ENCODE assay signal across 1 cellular context in the genomic region with DNA sequence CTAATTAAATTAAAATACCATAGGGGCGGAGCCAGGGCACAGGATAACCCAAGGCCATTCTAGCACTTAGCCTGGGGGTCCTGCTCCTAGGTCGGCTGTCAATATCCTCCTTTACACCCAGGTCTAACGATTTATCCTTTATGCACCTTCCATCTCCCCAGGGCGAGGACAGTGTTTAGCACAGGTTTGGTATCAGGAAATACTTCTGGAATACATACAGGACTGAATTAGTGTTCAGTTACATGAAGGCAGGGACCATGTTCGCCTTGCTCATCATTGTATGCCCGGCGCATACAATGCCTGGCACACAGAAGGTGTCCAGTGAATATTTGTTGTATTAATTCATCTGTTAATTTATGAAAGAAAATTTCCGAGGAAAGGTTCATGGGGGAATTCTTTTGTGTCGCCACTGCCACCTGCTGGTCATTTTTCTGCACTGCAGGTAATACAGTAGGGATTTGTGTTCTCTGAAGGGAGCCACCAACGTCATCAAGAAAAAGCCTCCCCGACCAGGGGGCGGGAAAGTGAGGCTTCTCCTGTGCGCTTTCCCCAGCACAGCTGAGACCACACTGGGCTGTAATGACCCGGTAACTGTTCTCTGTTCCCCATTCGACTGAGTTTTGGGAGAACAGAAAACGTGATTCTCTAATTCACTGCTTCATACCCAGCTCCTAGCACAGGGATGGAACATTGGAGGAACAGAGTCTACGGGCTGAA.
TF ChIP-seq lines count a peak whose summit lies in the region.

No MANE protein-coding gene starts in this region.

TF ChIP-seq in HEK293, 187 proteins besides CTCF, POLR2A, EP300 and RAD21 (continued from another document):
- TF ChIP-seq, protein P1, sequence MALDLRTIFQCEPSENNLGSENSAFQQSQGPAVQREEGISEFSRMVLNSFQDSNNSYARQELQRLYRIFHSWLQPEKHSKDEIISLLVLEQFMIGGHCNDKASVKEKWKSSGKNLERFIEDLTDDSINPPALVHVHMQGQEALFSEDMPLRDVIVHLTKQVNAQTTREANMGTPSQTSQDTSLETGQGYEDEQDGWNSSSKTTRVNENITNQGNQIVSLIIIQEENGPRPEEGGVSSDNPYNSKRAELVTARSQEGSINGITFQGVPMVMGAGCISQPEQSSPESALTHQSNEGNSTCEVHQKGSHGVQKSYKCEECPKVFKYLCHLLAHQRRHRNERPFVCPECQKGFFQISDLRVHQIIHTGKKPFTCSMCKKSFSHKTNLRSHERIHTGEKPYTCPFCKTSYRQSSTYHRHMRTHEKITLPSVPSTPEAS (tag by site-specific recombination; IDR thresholded peaks at IDR 0.05), result no peak
- no peak for TF ChIP-seq ZNF423 (tag by site-specific recombination; IDR thresholded peaks at IDR 0.05)
- TF ChIP-seq, protein P2, sequence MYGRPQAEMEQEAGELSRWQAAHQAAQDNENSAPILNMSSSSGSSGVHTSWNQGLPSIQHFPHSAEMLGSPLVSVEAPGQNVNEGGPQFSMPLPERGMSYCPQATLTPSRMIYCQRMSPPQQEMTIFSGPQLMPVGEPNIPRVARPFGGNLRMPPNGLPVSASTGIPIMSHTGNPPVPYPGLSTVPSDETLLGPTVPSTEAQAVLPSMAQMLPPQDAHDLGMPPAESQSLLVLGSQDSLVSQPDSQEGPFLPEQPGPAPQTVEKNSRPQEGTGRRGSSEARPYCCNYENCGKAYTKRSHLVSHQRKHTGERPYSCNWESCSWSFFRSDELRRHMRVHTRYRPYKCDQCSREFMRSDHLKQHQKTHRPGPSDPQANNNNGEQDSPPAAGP (tag by site-specific recombination; IDR thresholded peaks at IDR 0.05), result no peak
- TF ChIP-seq ZNF664 (tag by site-specific recombination; IDR thresholded peaks at IDR 0.05), result no peak
- TF ChIP-seq, protein P3, sequence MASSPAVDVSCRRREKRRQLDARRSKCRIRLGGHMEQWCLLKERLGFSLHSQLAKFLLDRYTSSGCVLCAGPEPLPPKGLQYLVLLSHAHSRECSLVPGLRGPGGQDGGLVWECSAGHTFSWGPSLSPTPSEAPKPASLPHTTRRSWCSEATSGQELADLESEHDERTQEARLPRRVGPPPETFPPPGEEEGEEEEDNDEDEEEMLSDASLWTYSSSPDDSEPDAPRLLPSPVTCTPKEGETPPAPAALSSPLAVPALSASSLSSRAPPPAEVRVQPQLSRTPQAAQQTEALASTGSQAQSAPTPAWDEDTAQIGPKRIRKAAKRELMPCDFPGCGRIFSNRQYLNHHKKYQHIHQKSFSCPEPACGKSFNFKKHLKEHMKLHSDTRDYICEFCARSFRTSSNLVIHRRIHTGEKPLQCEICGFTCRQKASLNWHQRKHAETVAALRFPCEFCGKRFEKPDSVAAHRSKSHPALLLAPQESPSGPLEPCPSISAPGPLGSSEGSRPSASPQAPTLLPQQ (tag by site-specific recombination; IDR thresholded peaks at IDR 0.05), result no peak
- no peak for TF ChIP-seq ZNF544 (tag by site-specific recombination; IDR thresholded peaks at IDR 0.05)
- no peak for TF ChIP-seq SP2 (tag by site-specific recombination; IDR thresholded peaks at IDR 0.05)
- TF ChIP-seq ZNF426 (tag by site-specific recombination; IDR thresholded peaks at IDR 0.05), result no peak
- TF ChIP-seq ZNF37A (tag by site-specific recombination; IDR thresholded peaks at IDR 0.05), result no peak
- no peak for TF ChIP-seq ZNF670 (tag by site-specific recombination; IDR thresholded peaks at IDR 0.05; ENCODE audit: low read depth)
- no peak for TF ChIP-seq ZNF10 (tag by site-specific recombination; IDR thresholded peaks at IDR 0.05)
- TF ChIP-seq ZNF16 (tag by site-specific recombination; IDR thresholded peaks at IDR 0.05; ENCODE audit: low read depth), result no peak
- TF ChIP-seq ZNF621 (tag by site-specific recombination; IDR thresholded peaks at IDR 0.05), result no peak
- TF ChIP-seq, protein P4, sequence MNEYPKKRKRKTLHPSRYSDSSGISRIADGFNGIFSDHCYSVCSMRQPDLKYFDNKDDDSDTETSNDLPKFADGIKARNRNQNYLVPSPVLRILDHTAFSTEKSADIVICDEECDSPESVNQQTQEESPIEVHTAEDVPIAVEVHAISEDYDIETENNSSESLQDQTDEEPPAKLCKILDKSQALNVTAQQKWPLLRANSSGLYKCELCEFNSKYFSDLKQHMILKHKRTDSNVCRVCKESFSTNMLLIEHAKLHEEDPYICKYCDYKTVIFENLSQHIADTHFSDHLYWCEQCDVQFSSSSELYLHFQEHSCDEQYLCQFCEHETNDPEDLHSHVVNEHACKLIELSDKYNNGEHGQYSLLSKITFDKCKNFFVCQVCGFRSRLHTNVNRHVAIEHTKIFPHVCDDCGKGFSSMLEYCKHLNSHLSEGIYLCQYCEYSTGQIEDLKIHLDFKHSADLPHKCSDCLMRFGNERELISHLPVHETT (tag by site-specific recombination; IDR thresholded peaks at IDR 0.05), result no peak
- TF ChIP-seq ZNF654 (tag by site-specific recombination; IDR thresholded peaks at IDR 0.05; ENCODE audit: low read depth), result peak; percentile 86
- no peak for TF ChIP-seq ZNF133 (tag by site-specific recombination; IDR thresholded peaks at IDR 0.05)
- TF ChIP-seq ZNF48 (tag by site-specific recombination; IDR thresholded peaks at IDR 0.05), result no peak
- peak; percentile 80 for TF ChIP-seq TRIM28 (IDR thresholded peaks at IDR 0.05; ENCODE audit: borderline replicate concordance, low read length)
- no peak for TF ChIP-seq ZNF114 (tag by site-specific recombination; IDR thresholded peaks at IDR 0.05)
- TF ChIP-seq, protein P5, sequence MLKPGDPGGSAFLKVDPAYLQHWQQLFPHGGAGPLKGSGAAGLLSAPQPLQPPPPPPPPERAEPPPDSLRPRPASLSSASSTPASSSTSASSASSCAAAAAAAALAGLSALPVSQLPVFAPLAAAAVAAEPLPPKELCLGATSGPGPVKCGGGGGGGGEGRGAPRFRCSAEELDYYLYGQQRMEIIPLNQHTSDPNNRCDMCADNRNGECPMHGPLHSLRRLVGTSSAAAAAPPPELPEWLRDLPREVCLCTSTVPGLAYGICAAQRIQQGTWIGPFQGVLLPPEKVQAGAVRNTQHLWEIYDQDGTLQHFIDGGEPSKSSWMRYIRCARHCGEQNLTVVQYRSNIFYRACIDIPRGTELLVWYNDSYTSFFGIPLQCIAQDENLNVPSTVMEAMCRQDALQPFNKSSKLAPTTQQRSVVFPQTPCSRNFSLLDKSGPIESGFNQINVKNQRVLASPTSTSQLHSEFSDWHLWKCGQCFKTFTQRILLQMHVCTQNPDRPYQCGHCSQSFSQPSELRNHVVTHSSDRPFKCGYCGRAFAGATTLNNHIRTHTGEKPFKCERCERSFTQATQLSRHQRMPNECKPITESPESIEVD (tag by site-specific recombination; IDR thresholded peaks at IDR 0.05), result no peak
- TF ChIP-seq ZIC2 (tag by site-specific recombination; IDR thresholded peaks at IDR 0.05), result peak; percentile 34; the same call in 1 of the 2 replicates
- TF ChIP-seq, protein P6, sequence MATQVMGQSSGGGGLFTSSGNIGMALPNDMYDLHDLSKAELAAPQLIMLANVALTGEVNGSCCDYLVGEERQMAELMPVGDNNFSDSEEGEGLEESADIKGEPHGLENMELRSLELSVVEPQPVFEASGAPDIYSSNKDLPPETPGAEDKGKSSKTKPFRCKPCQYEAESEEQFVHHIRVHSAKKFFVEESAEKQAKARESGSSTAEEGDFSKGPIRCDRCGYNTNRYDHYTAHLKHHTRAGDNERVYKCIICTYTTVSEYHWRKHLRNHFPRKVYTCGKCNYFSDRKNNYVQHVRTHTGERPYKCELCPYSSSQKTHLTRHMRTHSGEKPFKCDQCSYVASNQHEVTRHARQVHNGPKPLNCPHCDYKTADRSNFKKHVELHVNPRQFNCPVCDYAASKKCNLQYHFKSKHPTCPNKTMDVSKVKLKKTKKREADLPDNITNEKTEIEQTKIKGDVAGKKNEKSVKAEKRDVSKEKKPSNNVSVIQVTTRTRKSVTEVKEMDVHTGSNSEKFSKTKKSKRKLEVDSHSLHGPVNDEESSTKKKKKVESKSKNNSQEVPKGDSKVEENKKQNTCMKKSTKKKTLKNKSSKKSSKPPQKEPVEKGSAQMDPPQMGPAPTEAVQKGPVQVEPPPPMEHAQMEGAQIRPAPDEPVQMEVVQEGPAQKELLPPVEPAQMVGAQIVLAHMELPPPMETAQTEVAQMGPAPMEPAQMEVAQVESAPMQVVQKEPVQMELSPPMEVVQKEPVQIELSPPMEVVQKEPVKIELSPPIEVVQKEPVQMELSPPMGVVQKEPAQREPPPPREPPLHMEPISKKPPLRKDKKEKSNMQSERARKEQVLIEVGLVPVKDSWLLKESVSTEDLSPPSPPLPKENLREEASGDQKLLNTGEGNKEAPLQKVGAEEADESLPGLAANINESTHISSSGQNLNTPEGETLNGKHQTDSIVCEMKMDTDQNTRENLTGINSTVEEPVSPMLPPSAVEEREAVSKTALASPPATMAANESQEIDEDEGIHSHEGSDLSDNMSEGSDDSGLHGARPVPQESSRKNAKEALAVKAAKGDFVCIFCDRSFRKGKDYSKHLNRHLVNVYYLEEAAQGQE (tag by site-specific recombination; IDR thresholded peaks at IDR 0.05), result no peak
- no peak for TF ChIP-seq ZNF24 (tag by site-specific recombination; IDR thresholded peaks at IDR 0.05)
- TF ChIP-seq GLI4 (tag by site-specific recombination; IDR thresholded peaks at IDR 0.05), result no peak
- peak; percentile 79 for TF ChIP-seq GLIS1 (tag by site-specific recombination; IDR thresholded peaks at IDR 0.05)
- TF ChIP-seq PRDM1 (tag by site-specific recombination; IDR thresholded peaks at IDR 0.05), result peak; percentile 73
- TF ChIP-seq, protein P7, sequence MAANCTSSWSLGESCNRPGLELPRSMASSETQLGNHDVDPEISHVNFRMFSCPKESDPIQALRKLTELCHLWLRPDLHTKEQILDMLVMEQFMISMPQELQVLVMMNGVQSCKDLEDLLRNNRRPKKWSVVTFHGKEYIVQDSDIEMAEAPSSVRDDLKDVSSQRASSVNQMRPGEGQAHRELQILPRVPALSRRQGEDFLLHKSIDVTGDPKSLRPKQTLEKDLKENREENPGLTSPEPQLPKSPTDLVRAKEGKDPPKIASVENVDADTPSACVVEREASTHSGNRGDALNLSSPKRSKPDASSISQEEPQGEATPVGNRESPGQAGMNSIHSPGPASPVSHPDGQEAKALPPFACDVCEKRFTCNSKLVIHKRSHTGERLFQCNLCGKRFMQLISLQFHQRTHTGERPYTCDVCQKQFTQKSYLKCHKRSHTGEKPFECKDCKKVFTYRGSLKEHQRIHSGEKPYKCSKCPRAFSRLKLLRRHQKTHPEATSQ (tag by site-specific recombination; IDR thresholded peaks at IDR 0.05), result no peak
- TF ChIP-seq, protein P8, sequence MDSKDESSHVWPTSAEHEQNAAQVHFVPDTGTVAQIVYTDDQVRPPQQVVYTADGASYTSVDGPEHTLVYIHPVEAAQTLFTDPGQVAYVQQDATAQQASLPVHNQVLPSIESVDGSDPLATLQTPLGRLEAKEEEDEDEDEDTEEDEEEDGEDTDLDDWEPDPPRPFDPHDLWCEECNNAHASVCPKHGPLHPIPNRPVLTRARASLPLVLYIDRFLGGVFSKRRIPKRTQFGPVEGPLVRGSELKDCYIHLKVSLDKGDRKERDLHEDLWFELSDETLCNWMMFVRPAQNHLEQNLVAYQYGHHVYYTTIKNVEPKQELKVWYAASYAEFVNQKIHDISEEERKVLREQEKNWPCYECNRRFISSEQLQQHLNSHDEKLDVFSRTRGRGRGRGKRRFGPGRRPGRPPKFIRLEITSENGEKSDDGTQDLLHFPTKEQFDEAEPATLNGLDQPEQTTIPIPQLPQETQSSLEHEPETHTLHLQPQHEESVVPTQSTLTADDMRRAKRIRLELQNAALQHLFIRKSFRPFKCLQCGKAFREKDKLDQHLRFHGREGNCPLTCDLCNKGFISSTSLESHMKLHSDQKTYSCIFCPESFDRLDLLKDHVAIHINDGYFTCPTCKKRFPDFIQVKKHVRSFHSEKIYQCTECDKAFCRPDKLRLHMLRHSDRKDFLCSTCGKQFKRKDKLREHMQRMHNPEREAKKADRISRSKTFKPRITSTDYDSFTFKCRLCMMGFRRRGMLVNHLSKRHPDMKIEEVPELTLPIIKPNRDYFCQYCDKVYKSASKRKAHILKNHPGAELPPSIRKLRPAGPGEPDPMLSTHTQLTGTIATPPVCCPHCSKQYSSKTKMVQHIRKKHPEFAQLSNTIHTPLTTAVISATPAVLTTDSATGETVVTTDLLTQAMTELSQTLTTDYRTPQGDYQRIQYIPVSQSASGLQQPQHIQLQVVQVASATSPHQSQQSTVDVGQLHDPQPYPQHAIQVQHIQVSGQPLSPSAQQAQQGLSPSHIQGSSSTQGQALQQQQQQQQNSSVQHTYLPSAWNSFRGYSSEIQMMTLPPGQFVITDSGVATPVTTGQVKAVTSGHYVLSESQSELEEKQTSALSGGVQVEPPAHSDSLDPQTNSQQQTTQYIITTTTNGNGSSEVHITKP (tag by site-specific recombination; IDR thresholded peaks at IDR 0.05), result peak; percentile 16; the same call in 1 of the 2 replicates
- no peak for TF ChIP-seq ZNF174 (tag by site-specific recombination; IDR thresholded peaks at IDR 0.05)
- no peak for TF ChIP-seq ZNF221 (tag by site-specific recombination; IDR thresholded peaks at IDR 0.05; ENCODE audit: borderline replicate concordance)
- no peak for TF ChIP-seq ZNF521 (tag by site-specific recombination; IDR thresholded peaks at IDR 0.05)
- TF ChIP-seq ZBTB48 (tag by site-specific recombination; IDR thresholded peaks at IDR 0.05), result no peak
TF ChIP-seq in HEK293: peak in this region for 14.
